ENCODE assay signal across 8 cellular contexts in genomic region chr4:139084425-139085093, GRCh38.
DNase-seq lines count a peak whose midpoint lies in the region; ATAC-seq and TF ChIP-seq lines count a peak whose summit lies in the region.

No MANE protein-coding gene starts in this region.

- DNase-seq in activated naive CD4-positive, alpha-beta T cell treated with anti-CD3 and anti-CD28 coated beads, Interleukin-2, amount 50 U/mL, for 16 hours = no peak
- DNase-seq in SJCRH30 = peak in 1 of 2 experiments; percentile 84
- no peak for DNase-seq in fibroblast of lung (ENCODE audit: low read depth in 2 of 2)
- DNase-seq in trophoblast cell = peak in 1 of 2 donors; percentile 74
- no peak for DNase-seq in hepatic stellate cell (ENCODE audit: low spot score)

- H3K36me3 Mint-ChIP-seq in activated naive CD4-positive, alpha-beta T cell treated with anti-CD3 and anti-CD28 coated beads, Interleukin-2, amount 50 U/mL, for 24 hours = no peaks in the 10 kb centered on the region

- H3K14ac ChIP-seq in trophoblast cell (ENCODE audit: low read length) = peak overlapping the region; percentile 29

- peak overlapping the region; percentile 88 for H4K91ac ChIP-seq in trophoblast cell (ENCODE audit: low read depth, low read length)

- H2AFZ ChIP-seq in fibroblast of lung (ENCODE audit: low read length) (peak overlapping the region; percentile 89), trophoblast cell (ENCODE audit: insufficient read depth, low read length, poor library complexity) (peak overlapping the region; percentile 53)

- H4K8ac ChIP-seq in trophoblast cell (ENCODE audit: low read depth, low read length) = peak overlapping the region; percentile 58

- peak overlapping the region; percentile 93 for H3K27ac Mint-ChIP-seq in activated naive CD4-positive, alpha-beta T cell treated with anti-CD3 and anti-CD28 coated beads, Interleukin-2, amount 50 U/mL, for 24 hours

- no peak overlapping the region for H3K23ac ChIP-seq in trophoblast cell (ENCODE audit: low read length)

- no peak overlapping the region for H2AK5ac ChIP-seq in trophoblast cell (ENCODE audit: low read length)

- no peaks in the 10 kb centered on the region for H3K9me3 Mint-ChIP-seq in activated naive CD4-positive, alpha-beta T cell treated with anti-CD3 and anti-CD28 coated beads, Interleukin-2, amount 50 U/mL, for 24 hours

- peak overlapping the region; percentile 33 for H4K12ac ChIP-seq in trophoblast cell (ENCODE audit: low read depth, low read length)

- H3K4me3 ChIP-seq in SJCRH30 (peak overlapping the region; percentile 82), fibroblast of lung (replicated peaks in 1 of 4; ENCODE audit: control extremely low read depth in 1 of 4, insufficient read depth in 1 of 4, low read depth in 3 of 4, low read length in 4 of 4) (peak overlapping the region; percentile 74 to 97 (median 87)), trophoblast cell (ENCODE audit: low read depth, low read length) (peak overlapping the region; percentile 97)

- no peaks in the 10 kb centered on the region for H3K9me3 ChIP-seq in SJCRH30 (replicated peaks)
- no peaks in the 10 kb centered on the region for H3K9me3 ChIP-seq in fibroblast of lung (ENCODE audit: control insufficient read depth, insufficient read depth, low read depth, low read length)
- no peaks in the 10 kb centered on the region for H3K9me3 ChIP-seq in trophoblast cell (ENCODE audit: insufficient read depth, low read depth, low read length)

- H3K4me1 ChIP-seq in SJCRH30 (peaks cover 14% of the 10 kb centered on the region), fibroblast of lung (ENCODE audit: control insufficient read depth, extremely low read depth, insufficient read depth, low read length) (peaks cover 2% of the 10 kb centered on the region), trophoblast cell (ENCODE audit: control insufficient read depth in 1 of 2, insufficient read depth in 2 of 2, low read length in 2 of 2) (no peaks in the 10 kb centered on the region)

- H3K27me3 ChIP-seq in SJCRH30 (no peaks in the 10 kb centered on the region), fibroblast of lung (ENCODE audit: control insufficient read depth, insufficient read depth, low read length) (no peaks in the 10 kb centered on the region), trophoblast cell (ENCODE audit: insufficient read depth, low read length) (no peaks in the 10 kb centered on the region)

- ATAC-seq in HG03457 (IDR thresholded peaks at IDR 0.05; ENCODE audit: unreplicated experiment) (no peak), GM18498 (IDR thresholded peaks at IDR 0.05; ENCODE audit: unreplicated experiment) (no peak)

- no CpG with 5 or more reads among the region's 32 CpGs for WGBS in trophoblast cell (ENCODE audit: extremely low coverage, insufficient coverage, insufficient read length)

- H3K4me2 ChIP-seq in fibroblast of lung (ENCODE audit: extremely low read depth, insufficient read depth, low read length) = peak overlapping the region; percentile 95
- peak overlapping the region; percentile 68 for H3K4me2 ChIP-seq in trophoblast cell (ENCODE audit: low read length)

- H3K18ac ChIP-seq in trophoblast cell (ENCODE audit: low read length) = no peak overlapping the region

- H3K4ac ChIP-seq in trophoblast cell (ENCODE audit: low read depth, low read length) = peak overlapping the region; percentile 10

- peak overlapping the region; percentile 92 for H3K4me3 Mint-ChIP-seq in activated naive CD4-positive, alpha-beta T cell treated with anti-CD3 and anti-CD28 coated beads, Interleukin-2, amount 50 U/mL, for 24 hours

- H3K79me2 ChIP-seq in fibroblast of lung (ENCODE audit: control insufficient read depth, insufficient read depth, low read length) = peaks cover 36% of the 10 kb centered on the region
- H3K79me2 ChIP-seq in trophoblast cell (ENCODE audit: control insufficient read depth, insufficient read depth, low read length, poor library complexity) = peaks cover 8% of the 10 kb centered on the region

- H3K27ac ChIP-seq in SJCRH30 = peak overlapping the region; percentile 86
- H3K27ac ChIP-seq in fibroblast of lung (ENCODE audit: insufficient read depth, low read length) = peak overlapping the region; percentile 95
- peak overlapping the region; percentile 96 for H3K27ac ChIP-seq in trophoblast cell (ENCODE audit: low read depth, low read length)

- TF ChIP-seq CTCF in fibroblast of lung (conservative IDR thresholded peaks at IDR 0.05 in 1 of 2, IDR thresholded peaks at IDR 0.05 in 1 of 2; ENCODE audit: low read depth in 1 of 2, low read length in 2 of 2) = no peak

- no peaks in the 10 kb centered on the region for H3K27me3 Mint-ChIP-seq in activated naive CD4-positive, alpha-beta T cell treated with anti-CD3 and anti-CD28 coated beads, Interleukin-2, amount 50 U/mL, for 24 hours

- no peaks in the 10 kb centered on the region for H3K36me3 ChIP-seq in SJCRH30
- no peaks in the 10 kb centered on the region for H3K36me3 ChIP-seq in fibroblast of lung (ENCODE audit: control insufficient read depth, insufficient read depth, low read length)
- peaks cover 0 to 2% of the 10 kb centered on the region in 2 experiments for H3K36me3 ChIP-seq in trophoblast cell (ENCODE audit: control insufficient read depth in 1 of 2, insufficient read depth in 2 of 2, low read length in 2 of 2)

- H3K79me1 ChIP-seq in trophoblast cell (ENCODE audit: low read length) = peaks cover 14% of the 10 kb centered on the region

- H2BK12ac ChIP-seq in trophoblast cell (ENCODE audit: low read length) = no peak overlapping the region

- H3K4me1 Mint-ChIP-seq in activated naive CD4-positive, alpha-beta T cell treated with anti-CD3 and anti-CD28 coated beads, Interleukin-2, amount 50 U/mL, for 24 hours = peaks cover 40% of the 10 kb centered on the region

- peak overlapping the region; percentile 62 for H2BK120ac ChIP-seq in trophoblast cell (ENCODE audit: insufficient read depth, low read length, poor library complexity)

- H4K20me1 ChIP-seq in fibroblast of lung (ENCODE audit: control insufficient read depth, extremely low read depth, insufficient read depth, low read length) = no peaks in the 10 kb centered on the region

- H3K9ac ChIP-seq in fibroblast of lung (ENCODE audit: insufficient read depth, low read length) = peak overlapping the region; percentile 88
- peak overlapping the region; percentile 57 for H3K9ac ChIP-seq in trophoblast cell (ENCODE audit: low read length)

- peak overlapping the region; percentile 33 for H2BK5ac ChIP-seq in trophoblast cell (ENCODE audit: low read depth, low read length, poor library complexity)
